ENCODE assay signal across 1 cellular context in the genomic region with DNA sequence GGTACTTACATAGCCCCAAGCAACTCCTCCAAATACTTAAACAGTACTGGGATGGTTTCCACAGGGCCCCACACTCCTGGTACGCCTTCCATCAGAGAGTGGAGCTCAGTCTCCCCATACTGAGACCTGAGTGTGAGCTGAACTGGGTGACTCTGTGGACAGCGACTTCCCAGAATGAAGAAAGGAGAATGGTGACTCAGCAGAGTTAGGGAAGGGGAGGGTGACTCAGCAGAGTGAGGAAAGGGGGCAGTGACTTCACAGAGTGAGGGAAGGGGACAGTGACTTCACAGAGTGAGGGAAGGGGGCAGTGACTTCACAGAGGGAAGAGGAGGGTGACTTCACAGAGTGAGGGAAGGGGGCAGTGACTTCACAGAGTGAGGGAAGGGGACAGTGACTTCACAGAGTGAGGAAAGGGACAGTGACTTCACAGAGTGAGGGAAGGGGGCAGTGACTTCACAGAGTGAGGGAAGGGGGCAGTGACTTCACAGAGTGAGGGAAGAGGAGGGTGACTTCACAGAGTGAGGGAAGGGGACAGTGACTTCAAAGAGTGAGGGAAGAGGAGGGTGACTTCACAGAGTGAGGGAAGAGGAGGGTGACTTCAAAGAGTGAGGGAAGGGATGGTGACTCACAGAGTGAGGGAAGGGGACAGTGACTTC.
TF ChIP-seq lines count a peak whose summit lies in the region.

No MANE protein-coding gene starts in this region.

TF ChIP-seq in IMR-90, 13 proteins besides CTCF, POLR2A, EP300 and RAD21:
- TF ChIP-seq MAFK (IDR thresholded peaks at IDR 0.05; ENCODE audit: low read depth, low read length) (peak; percentile 87), CEBPB (IDR thresholded peaks at IDR 0.05; ENCODE audit: low read depth, low read length) (peak; percentile 28; the same call in 1 of the 2 replicates), NFE2L2 (IDR thresholded peaks at IDR 0.05; ENCODE audit: low read depth, low read length) (peak; percentile 93), MAZ (IDR thresholded peaks at IDR 0.05; ENCODE audit: borderline replicate concordance, low read depth, low read length) (peak; percentile 71; the same call in 1 of the 2 replicates), FOS (IDR thresholded peaks at IDR 0.05; ENCODE audit: low read depth, low read length) (peak; percentile 60; the same call in 1 of the 2 replicates)
